Comparison of ENCODE assay signal across 8 cellular contexts in genomic region chr17:64836623-64837017, GRCh38.
A peak's percentile ranks its signal among the peaks of the same experiment; 100 is the strongest.
DNase-seq lines count a peak whose midpoint lies in the region; ATAC-seq and TF ChIP-seq lines count a peak whose summit lies in the region.
"Not testable (repeated sequence)": the region's sequence is repeated elsewhere in the genome, so short reads cannot be mapped to it uniquely, and the experiment has no call there.

No MANE protein-coding gene starts in this region.

- WGBS in iPS DF 6.9 (ENCODE audit: insufficient coverage, insufficient read length) = no CpG with 5 or more reads among the region's 32 CpGs

- H3K27me3 ChIP-seq in Karpas-422 (ENCODE audit: low read length); iPS DF 6.9 (ENCODE audit: control insufficient read depth, insufficient read depth, low read length); parathyroid adenoma (ENCODE audit: control insufficient read depth, insufficient read depth, low read length); uterus: not testable (repeated sequence)

- not testable (repeated sequence) for TF ChIP-seq CTCF in chondrocyte (IDR thresholded peaks at IDR 0.05); parathyroid adenoma (IDR thresholded peaks at IDR 0.05); uterus (IDR thresholded peaks at IDR 0.05)

- not testable (repeated sequence) for H3K4me1 ChIP-seq in Karpas-422 (ENCODE audit: low read length); iPS DF 6.9 (ENCODE audit: control insufficient read depth, insufficient read depth, low read length); parathyroid adenoma; uterus

- ATAC-seq in GM18867 (IDR thresholded peaks at IDR 0.05; ENCODE audit: unreplicated experiment) (peak; percentile 30), HG02678 (IDR thresholded peaks at IDR 0.05; ENCODE audit: unreplicated experiment) (peak; percentile 29)

- peak overlapping the region; percentile 88 for H3K4me3 Mint-ChIP-seq in chondrocyte (ENCODE audit: unreplicated experiment)

- not testable (repeated sequence) for H3K9me2 ChIP-seq in Karpas-422 (replicated peaks; ENCODE audit: insufficient read depth, low read length)

- not testable (repeated sequence) for TF ChIP-seq POLR2A in uterus (IDR thresholded peaks at IDR 0.05)

- peaks cover 15% of the 10 kb centered on the region for H3K79me2 ChIP-seq in Karpas-422 (ENCODE audit: low read length)
- not testable (repeated sequence) for H3K79me2 ChIP-seq in parathyroid adenoma

- H3K27me3 Mint-ChIP-seq in chondrocyte (ENCODE audit: low read depth) = not testable (repeated sequence)

- not testable (repeated sequence) for H3K9me3 ChIP-seq in Karpas-422 (ENCODE audit: low read length); iPS DF 6.9 (ENCODE audit: control insufficient read depth, insufficient read depth, low read length); parathyroid adenoma (ENCODE audit: control insufficient read depth, low read length); uterus

- H3K9me3 Mint-ChIP-seq in chondrocyte (ENCODE audit: low read depth) = not testable (repeated sequence)

- H3K4me1 Mint-ChIP-seq in chondrocyte (ENCODE audit: low read depth) = peaks cover 15% of the 10 kb centered on the region

- peak overlapping the region; percentile 79 for H3K27ac Mint-ChIP-seq in chondrocyte (ENCODE audit: unreplicated experiment)

- H3K4me2 ChIP-seq in Karpas-422 (ENCODE audit: low read depth, low read length, poor library complexity, severe bottlenecking) (peak overlapping the region; percentile 77), parathyroid adenoma (ENCODE audit: low read length) (peak overlapping the region; percentile 75)

- not testable (repeated sequence) for H2AFZ ChIP-seq in Karpas-422 (ENCODE audit: low read length)
- H2AFZ ChIP-seq in parathyroid adenoma = peak overlapping the region; percentile 91

- not testable (repeated sequence) for H4K20me1 ChIP-seq in Karpas-422 (ENCODE audit: insufficient read depth, low read depth, low read length)

- H3K36me3 ChIP-seq in Karpas-422 (ENCODE audit: insufficient read depth, low read length); iPS DF 6.9 (ENCODE audit: control insufficient read depth, insufficient read depth, low read length); parathyroid adenoma (ENCODE audit: control insufficient read depth, insufficient read depth, low read length); uterus: not testable (repeated sequence)

- H3K27ac ChIP-seq in Karpas-422 (ENCODE audit: low read length) (0 out of 2 replicates have a peak overlapping the region, but pooled peaks have one; percentile 54), parathyroid adenoma (peak overlapping the region; percentile 60), uterus (peak overlapping the region; percentile 81 to 91)
- H3K27ac ChIP-seq in iPS DF 6.9 (ENCODE audit: low read length) = not testable (repeated sequence)

- DNase-seq in Karpas-422 = peak; percentile 57
- DNase-seq in activated CD4-positive, alpha-beta T cell treated with anti-CD3 and anti-CD28 coated beads, Interleukin-2, amount 50 U/mL, for 1 hour = peak; percentile 7
- DNase-seq in chondrocyte (ENCODE audit: low spot score); iPS DF 6.9 (ENCODE audit: low read depth, low spot score): not testable (repeated sequence)
- peak; percentile 24 to 39 for DNase-seq in uterus

- peak overlapping the region; percentile 73 for H3K9ac ChIP-seq in Karpas-422 (ENCODE audit: low read length)
- H3K9ac ChIP-seq in parathyroid adenoma = peak overlapping the region; percentile 46

- H3K36me3 Mint-ChIP-seq in chondrocyte (ENCODE audit: low read depth) = not testable (repeated sequence)

- intact Hi-C loops in uterus (cut with DNase I; ENCODE audit: low total_unique reads) = not testable (repeated sequence)

- H3K4me3 ChIP-seq in Karpas-422 (ENCODE audit: low read length) (peak overlapping the region; percentile 73), iPS DF 6.9 (ENCODE audit: low read length) (peak overlapping the region; percentile 87; the same call in 1 of the 2 replicates), parathyroid adenoma (ENCODE audit: low read depth, low read length) (peak overlapping the region; percentile 64), uterus (peak overlapping the region; percentile 80 to 82)
